ENCODE assay signal across 8 cellular contexts in genomic region chr1:16386454-16387113, GRCh38. TPM values are rescaled to one million over a fixed set of nuclear protein-coding genes. Genes with fewer than 3 reads are reported as not detected.
DNase-seq lines count a peak whose midpoint lies in the region; ATAC-seq and TF ChIP-seq lines count a peak whose summit lies in the region.

No MANE protein-coding gene starts in this region.

- H3K27me3 ChIP-seq in left ventricle myocardium inferior (ENCODE audit: low read depth) (no peaks in the 10 kb centered on the region), WERI-Rb-1 (ENCODE audit: insufficient read depth, low read depth, severe bottlenecking) (no peaks in the 10 kb centered on the region)

- H3K4me3 ChIP-seq in left ventricle myocardium inferior (peak overlapping the region; percentile 39), WERI-Rb-1 (ENCODE audit: low read depth, low read length) (no peak overlapping the region)

- no peaks in the 10 kb centered on the region for H3K9me3 Mint-ChIP-seq in activated T-cell treated with anti-CD3 and anti-CD28 coated beads, Interleukin-2, amount 50 U/mL, for 4 hours
- peaks cover 1% of the 10 kb centered on the region for H3K9me3 Mint-ChIP-seq in activated naive CD8-positive, alpha-beta T cell treated with anti-CD3 and anti-CD28 coated beads for 36 hours

- peak overlapping the region; percentile 40 for H3K27ac Mint-ChIP-seq in activated naive CD8-positive, alpha-beta T cell treated with anti-CD3 and anti-CD28 coated beads for 36 hours

- intact Hi-C loops in left ventricle myocardium inferior (cut with micrococcal nuclease) = no loop called here

- H3K9me3 ChIP-seq in left ventricle myocardium inferior (replicated peaks) (no peaks in the 10 kb centered on the region), WERI-Rb-1 (ENCODE audit: severe bottlenecking) (no peaks in the 10 kb centered on the region)

- peak overlapping the region; percentile 80 for H3K4me3 Mint-ChIP-seq in activated T-cell treated with anti-CD3 and anti-CD28 coated beads, Interleukin-2, amount 50 U/mL, for 4 hours
- H3K4me3 Mint-ChIP-seq in activated naive CD8-positive, alpha-beta T cell treated with anti-CD3 and anti-CD28 coated beads for 36 hours = peak overlapping the region; percentile 33

- H3K36me3 ChIP-seq in left ventricle myocardium inferior (no peaks in the 10 kb centered on the region), WERI-Rb-1 (no peaks in the 10 kb centered on the region; the same call in 1 of the 2 replicates)

- peaks cover 19% of the 10 kb centered on the region for H3K36me3 Mint-ChIP-seq in activated T-cell treated with anti-CD3 and anti-CD28 coated beads, Interleukin-2, amount 50 U/mL, for 4 hours (ENCODE audit: insufficient read depth)
- H3K36me3 Mint-ChIP-seq in activated naive CD8-positive, alpha-beta T cell treated with anti-CD3 and anti-CD28 coated beads for 36 hours = peaks cover 33% of the 10 kb centered on the region

- no peaks in the 10 kb centered on the region for H3K27me3 Mint-ChIP-seq in activated T-cell treated with anti-CD3 and anti-CD28 coated beads, Interleukin-2, amount 50 U/mL, for 4 hours (ENCODE audit: low read depth)
- H3K27me3 Mint-ChIP-seq in activated naive CD8-positive, alpha-beta T cell treated with anti-CD3 and anti-CD28 coated beads for 36 hours = no peaks in the 10 kb centered on the region

- peaks cover 70% of the 10 kb centered on the region for H3K4me1 Mint-ChIP-seq in activated T-cell treated with anti-CD3 and anti-CD28 coated beads, Interleukin-2, amount 50 U/mL, for 4 hours (ENCODE audit: low read depth)
- peaks cover 51% of the 10 kb centered on the region for H3K4me1 Mint-ChIP-seq in activated naive CD8-positive, alpha-beta T cell treated with anti-CD3 and anti-CD28 coated beads for 36 hours

- TF ChIP-seq CTCF in left ventricle myocardium inferior (IDR thresholded peaks at IDR 0.05; ENCODE audit: borderline replicate concordance) (no peak), WERI-Rb-1 (IDR thresholded peaks at IDR 0.05; ENCODE audit: low read depth, low read length) (no peak)

- ATAC-seq in activated T-cell treated with anti-CD3 and anti-CD28 coated beads, Interleukin-2, amount 50 U/mL, for 4 hours = peak; percentile 15 to 53
- ATAC-seq in stimulated activated naive CD8-positive, alpha-beta T cell treated with anti-CD3 and anti-CD28 coated beads, Interleukin-15, Interleukin-2, amounts not matched to agents 100 U/mL and 50 U/mL, for 24 hours = peak; percentile 45

- peak overlapping the region; percentile 65 for H3K27ac ChIP-seq in left ventricle myocardium inferior (replicated peaks)
- no peak overlapping the region for H3K27ac ChIP-seq in WERI-Rb-1

- DNase-seq in activated T-cell treated with anti-CD3 and anti-CD28 coated beads, Interleukin-2, amount 50 U/mL, for 4 hours = no peak
- DNase-seq in activated T-cell treated with anti-CD3 and anti-CD28 coated beads for 4 hours (no peak), left ventricle myocardium inferior (no peak), UCSD-AML1 (lab: John Stamatoyannopoulos, UW; ENCODE audit: unreplicated experiment) (no peak), WERI-Rb-1 (no peak), GOT3 (lab: John Stamatoyannopoulos, UW) (no peak)
- DNase-seq in activated naive CD8-positive, alpha-beta T cell treated with anti-CD3 and anti-CD28 coated beads for 36 hours = no peak
- DNase-seq in stimulated activated naive CD8-positive, alpha-beta T cell treated with anti-CD3 and anti-CD28 coated beads, Interleukin-15, Interleukin-2, amounts not matched to agents 100 U/mL and 50 U/mL, for 24 hours = no peak

- H3K4me1 ChIP-seq in left ventricle myocardium inferior = peaks cover 79% of the 10 kb centered on the region

RNA-seq across cellular contexts. Expression of gene SZRD1, which starts 19.5 kb away (rescaled TPM):
- total RNA-seq in activated T-cell treated with anti-CD3 and anti-CD28 coated beads, Interleukin-2, amount 50 U/mL, for 4 hours = 100 to 1,000 TPM; 194 to 215 (median 212) TPM
- total RNA-seq in activated naive CD8-positive, alpha-beta T cell treated with anti-CD3 and anti-CD28 coated beads for 36 hours = 100 to 1,000 TPM; 190 to 196 TPM
- total RNA-seq in left ventricle myocardium inferior = 97.3 TPM

RNA-seq across cellular contexts. Expression of gene FBXO42, which starts 34.3 kb away (rescaled TPM):
- 10 to 100 TPM; 12.4 to 14.3 (median 13.4) TPM for total RNA-seq in activated T-cell treated with anti-CD3 and anti-CD28 coated beads, Interleukin-2, amount 50 U/mL, for 4 hours
- 10 to 100 TPM; 14.6 to 17.7 TPM for total RNA-seq in activated naive CD8-positive, alpha-beta T cell treated with anti-CD3 and anti-CD28 coated beads for 36 hours
- 18.6 TPM for total RNA-seq in left ventricle myocardium inferior

RNA-seq across cellular contexts. Expression of gene SPATA21, which starts 50.6 kb away (rescaled TPM):
- total RNA-seq in activated T-cell treated with anti-CD3 and anti-CD28 coated beads, Interleukin-2, amount 50 U/mL, for 4 hours = not detected
- not detected for total RNA-seq in activated naive CD8-positive, alpha-beta T cell treated with anti-CD3 and anti-CD28 coated beads for 36 hours
- not detected for total RNA-seq in left ventricle myocardium inferior

RNA-seq across cellular contexts. Expression of gene NECAP2, which starts 53.9 kb away (rescaled TPM):
- total RNA-seq in activated T-cell treated with anti-CD3 and anti-CD28 coated beads, Interleukin-2, amount 50 U/mL, for 4 hours = 10 to 100 TPM; 63.5 to 71.6 (median 64.8) TPM
- 10 to 100 TPM; 52.5 to 54.9 TPM for total RNA-seq in activated naive CD8-positive, alpha-beta T cell treated with anti-CD3 and anti-CD28 coated beads for 36 hours
- total RNA-seq in left ventricle myocardium inferior = 14.9 TPM
